In the genomic region with DNA sequence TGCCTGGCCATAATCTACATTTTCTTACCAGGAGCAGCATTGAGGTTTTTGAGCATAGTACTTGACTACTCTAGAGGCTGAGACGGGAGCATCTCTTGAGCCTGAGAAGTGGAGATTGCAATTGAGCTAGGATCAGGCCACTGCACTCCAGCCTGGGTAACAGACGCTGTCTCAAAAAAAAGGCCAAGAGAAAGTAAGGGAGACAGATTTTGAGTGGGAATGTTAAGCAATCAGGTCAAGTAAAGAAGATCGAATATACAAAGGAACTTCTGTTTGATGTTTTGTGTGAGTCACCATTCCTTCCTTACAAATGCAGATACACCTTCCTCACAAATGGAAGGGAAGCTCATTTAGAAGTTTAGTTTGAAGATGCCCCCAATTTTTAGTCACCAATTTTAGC, we compare ENCODE assay signal across 12 cellular contexts. TPM values are rescaled to one million over a fixed set of nuclear protein-coding genes. Genes with fewer than 3 reads are reported as not detected.
DNase-seq lines count a peak whose midpoint lies in the region; ATAC-seq, FAIRE-seq and TF ChIP-seq lines count a peak whose summit lies in the region.
"Had no signal": no experiment of that assay in that cellular context is flagged by ENCODE, and none has a peak within 500 bp of the region (broad histone marks: within the 10 kb centered on the region; RNA-seq: fewer than 3 reads in every experiment).

No MANE protein-coding gene starts in this region.

- intact Hi-C loops in CD8-positive, alpha-beta T cell (cut with DNase I, micrococcal nuclease): loop anchor here (5.0 to 10.0 kb wide), 5 partner anchors 157 to 1763 kb away; a partner anchor contains a TSS
- intact Hi-C loops in dendritic cell treated with granulocyte-macrophage colony-stimulating factor and Interleukin-4, amounts not matched to agents 40 ng/mL and 50 ng/mL, for 4 days (cut with micrococcal nuclease): loop anchor here (5.0 to 10.0 kb wide), 2 partner anchors 60 to 267 kb away; a partner anchor contains a TSS
- intact Hi-C loops in natural killer cell (cut with micrococcal nuclease) (loop anchor here (5.0 to 10.0 kb wide), 4 partner anchors 32 to 1933 kb away; a partner anchor contains a TSS), prostate gland (cut with DNase I) (loop anchor here (5.0 kb wide), 6 partner anchors 32 to 267 kb away; a partner anchor contains a TSS)

- no peak for ATAC-seq in CD8-positive, alpha-beta T cell
- ATAC-seq in natural killer cell: no peak
- ATAC-seq: sciatic nerve had no signal

- DNase-seq in CD8-positive, alpha-beta T cell: no peak
- DNase-seq in natural killer cell (no peak), prostate gland (ENCODE audit: low spot score) (no peak), GM19240 (ENCODE audit: insufficient read length, low spot score) (no peak), GM12891 (ENCODE audit: insufficient read length, low spot score) (no peak), EL (no peak)
- DNase-seq: activated gamma-delta T cell treated with Interleukin-2 at 50 U/mL for 16 hours, MV-4-11 had no signal

- FAIRE-seq in GM12891 (lab: Jason Lieb, UNC): no peak
- FAIRE-seq: GM18507 had no signal

- peaks cover 19% of the 10 kb centered on the region for H3K36me3 ChIP-seq in CD8-positive, alpha-beta T cell (ENCODE audit: insufficient read depth, low read length)
- H3K36me3 ChIP-seq in prostate gland: peaks cover 0 to 4% of the 10 kb centered on the region in 2 donors

- no peaks in the 10 kb centered on the region for H3K27me3 ChIP-seq in CD8-positive, alpha-beta T cell (ENCODE audit: insufficient read depth, low read length)
- no peaks in the 10 kb centered on the region for H3K27me3 ChIP-seq in prostate gland (replicated peaks; ENCODE audit: insufficient read depth)

- no peaks in the 10 kb centered on the region for H3K9me3 Mint-ChIP-seq in CD8-positive, alpha-beta T cell
- H3K9me3 Mint-ChIP-seq in IgD-negative memory B cell: no peaks in the 10 kb centered on the region
- no peaks in the 10 kb centered on the region for H3K9me3 Mint-ChIP-seq in dendritic cell treated with granulocyte-macrophage colony-stimulating factor and Interleukin-4, amounts not matched to agents 40 ng/mL and 50 ng/mL, for 4 days
- H3K9me3 Mint-ChIP-seq in natural killer cell: no peaks in the 10 kb centered on the region

- TF ChIP-seq POLR2A in prostate gland (IDR thresholded peaks at IDR 0.05) (no peak), GM12891 (IDR thresholded peaks at IDR 0.05; ENCODE audit: low read depth, low read length) (no peak)

- peaks cover 36% of the 10 kb centered on the region for H3K4me1 ChIP-seq in CD8-positive, alpha-beta T cell (ENCODE audit: insufficient read depth, low read length)
- H3K4me1 ChIP-seq in prostate gland (replicated peaks): no peaks in the 10 kb centered on the region

- CTCF ChIA-PET in CD8-positive, alpha-beta T cell (lab: Charles Lee): interaction anchor here (0.7 to 1.0 kb wide), 4 partner anchors 37 to 102 kb away, joined by 3 read pairs; no protein-coding TSS in a partner anchor

- H3K4me3 Mint-ChIP-seq in CD8-positive, alpha-beta T cell: peak overlapping the region; percentile 69
- H3K4me3 Mint-ChIP-seq in IgD-negative memory B cell (peak overlapping the region in 3 of 4 donors; percentile 25 to 95 (median 49)), natural killer cell (peak overlapping the region; percentile 51)
- peak overlapping the region; percentile 11 for H3K4me3 Mint-ChIP-seq in dendritic cell treated with granulocyte-macrophage colony-stimulating factor and Interleukin-4, amounts not matched to agents 40 ng/mL and 50 ng/mL, for 4 days

- TF ChIP-seq CTCF in CD8-positive, alpha-beta T cell (IDR thresholded peaks at IDR 0.05): no peak
- TF ChIP-seq CTCF in natural killer cell (IDR thresholded peaks at IDR 0.05) (no peak), prostate gland (IDR thresholded peaks at IDR 0.05) (no peak)

- H3K4me1 Mint-ChIP-seq in CD8-positive, alpha-beta T cell (ENCODE audit: low read depth): peaks cover 53% of the 10 kb centered on the region
- H3K4me1 Mint-ChIP-seq in IgD-negative memory B cell (peaks cover 36 to 51% (median 43%) of the 10 kb centered on the region in 3 donors), natural killer cell (peaks cover 71 to 81% of the 10 kb centered on the region in 2 donors)
- peaks cover 56% of the 10 kb centered on the region for H3K4me1 Mint-ChIP-seq in dendritic cell treated with granulocyte-macrophage colony-stimulating factor and Interleukin-4, amounts not matched to agents 40 ng/mL and 50 ng/mL, for 4 days (ENCODE audit: low read depth)

- POLR2A ChIA-PET in CD8-positive, alpha-beta T cell (lab: Charles Lee): interaction anchor here (0.6 to 2.6 kb wide), 5 partner anchors 18 to 122 kb away, joined by 3 to 9 read pairs (median 4); a partner anchor contains a TSS

- no peaks in the 10 kb centered on the region for H3K27me3 Mint-ChIP-seq in CD8-positive, alpha-beta T cell (ENCODE audit: low read depth)
- H3K27me3 Mint-ChIP-seq in IgD-negative memory B cell (no peaks in the 10 kb centered on the region), natural killer cell (ENCODE audit: low read depth in 2 of 2) (no peaks in the 10 kb centered on the region)
- H3K27me3 Mint-ChIP-seq in dendritic cell treated with granulocyte-macrophage colony-stimulating factor and Interleukin-4, amounts not matched to agents 40 ng/mL and 50 ng/mL, for 4 days: no peaks in the 10 kb centered on the region

- H3K27ac ChIP-seq in CD8-positive, alpha-beta T cell (ENCODE audit: low read depth, low read length): no peak overlapping the region
- no peak overlapping the region for H3K27ac ChIP-seq in prostate gland

- 48% methylated on average over 3 of the region's 3 CpGs for WGBS in prostate gland

- no peaks in the 10 kb centered on the region for H3K9me3 ChIP-seq in CD8-positive, alpha-beta T cell (ENCODE audit: low read length)
- no peaks in the 10 kb centered on the region for H3K9me3 ChIP-seq in prostate gland

- H3K36me3 Mint-ChIP-seq in CD8-positive, alpha-beta T cell: peaks cover 53% of the 10 kb centered on the region
- peaks cover 11% of the 10 kb centered on the region for H3K36me3 Mint-ChIP-seq in IgD-negative memory B cell
- peaks cover 64% of the 10 kb centered on the region for H3K36me3 Mint-ChIP-seq in dendritic cell treated with granulocyte-macrophage colony-stimulating factor and Interleukin-4, amounts not matched to agents 40 ng/mL and 50 ng/mL, for 4 days (ENCODE audit: low read depth)
- H3K36me3 Mint-ChIP-seq in natural killer cell: peaks cover 16% of the 10 kb centered on the region

- H3K27ac Mint-ChIP-seq in CD8-positive, alpha-beta T cell: peak overlapping the region; percentile 73
- H3K27ac Mint-ChIP-seq in IgD-negative memory B cell (peak overlapping the region; percentile 55 to 99 (median 79)), natural killer cell (peak overlapping the region; percentile 99)
- H3K27ac Mint-ChIP-seq in dendritic cell treated with granulocyte-macrophage colony-stimulating factor and Interleukin-4, amounts not matched to agents 40 ng/mL and 50 ng/mL, for 4 days: no peak overlapping the region

- H3K4me3 ChIP-seq in CD8-positive, alpha-beta T cell (ENCODE audit: low read depth, low read length): no peak overlapping the region
- H3K4me3 ChIP-seq in prostate gland: no peak overlapping the region

TF ChIP-seq in GM12891, 5 proteins besides CTCF, POLR2A, EP300 and RAD21:
- no peak for TF ChIP-seq PAX5 (IDR thresholded peaks at IDR 0.05; ENCODE audit: insufficient read depth, low read length, severe bottlenecking)
- TF ChIP-seq TAF1 (IDR thresholded peaks at IDR 0.05; ENCODE audit: low read depth, low read length): no peak
- no peak for TF ChIP-seq POU2F2 (IDR thresholded peaks at IDR 0.05; ENCODE audit: low read depth, low read length)
- TF ChIP-seq POLR2AphosphoS5 (IDR thresholded peaks at IDR 0.05; ENCODE audit: low read depth, low read length): no peak
- no peak for TF ChIP-seq SPI1 (IDR thresholded peaks at IDR 0.05; ENCODE audit: low read depth, low read length)

RNA-seq across cellular contexts. Expression of a gene that starts 4.4 kb away (rescaled TPM):
- total RNA-seq in CD8-positive, alpha-beta T cell: 1,000 to 10,000 TPM; 1,160 to 1,236 TPM
- polyA plus RNA-seq in IgD-negative memory B cell: 796 TPM
- 100 to 1,000 TPM; 695 to 970 (median 712) TPM for total RNA-seq in natural killer cell
- 100 to 1,000 TPM; 216 to 273 TPM for total RNA-seq in prostate gland
- 42.8 TPM for polyA plus RNA-seq in GM12891 (2012; ENCODE audit: low read depth, missing spikeins)

RNA-seq across cellular contexts. Expression of a gene that starts 32.9 kb away (rescaled TPM):
- not detected for total RNA-seq in CD8-positive, alpha-beta T cell
- 0.41 TPM for polyA plus RNA-seq in IgD-negative memory B cell
- total RNA-seq in natural killer cell (under 1 TPM; 0.07 to 0.45 (median 0.45) TPM), prostate gland (1 to 10 TPM; 1.0 to 5.7 TPM)
- polyA plus RNA-seq in GM12891 (2012; ENCODE audit: low read depth, missing spikeins): 0.30 TPM

Comparison
In these comparisons a context has a peak if more than half of its experiments do, and no peak if none do; other contexts are left out.
1. H3K4me3 Mint-ChIP-seq: peak in every context shown above with its lines; median percentile 69 in CD8-positive, alpha-beta T cell; 51 in natural killer cell; 49 in IgD-negative memory B cell; 11 in dendritic cell treated with granulocyte-macrophage colony-stimulating factor and Interleukin-4, amounts not matched to agents 40 ng/mL and 50 ng/mL, for 4 days.